Comparison of ENCODE assay signal across 1 cellular context in genomic region chr11:14584595-14584994, GRCh38.
TF ChIP-seq lines count a peak whose summit lies in the region.

No MANE protein-coding gene starts in this region.

TF ChIP-seq in HepG2, 621 proteins besides CTCF, POLR2A, EP300 and RAD21 (continues in another document):
- TF ChIP-seq THAP7 (CRISPR knock-in tag; IDR thresholded peaks at IDR 0.05) (0 out of 2 replicates have a peak, but pooled peaks have one; percentile 30), ZNF367 (CRISPR knock-in tag; IDR thresholded peaks at IDR 0.05; ENCODE audit: borderline replicate concordance) (no peak), HMG20A (CRISPR knock-in tag; IDR thresholded peaks at IDR 0.05; ENCODE audit: borderline replicate concordance) (peak; percentile 69; the same call in 1 of the 2 replicates), IRF2 (CRISPR knock-in tag; IDR thresholded peaks at IDR 0.05) (peak; percentile 84), NPAS2 (CRISPR knock-in tag; IDR thresholded peaks at IDR 0.05; ENCODE audit: borderline replicate concordance) (no peak), ZNF740 (CRISPR knock-in tag; IDR thresholded peaks at IDR 0.05) (no peak), CSRNP1 (CRISPR knock-in tag; IDR thresholded peaks at IDR 0.05) (no peak), MXI1 (IDR thresholded peaks at IDR 0.05; ENCODE audit: borderline replicate concordance, low read depth, low read length) (peak; percentile 38; the same call in 1 of the 3 replicates), ZNF609 (CRISPR knock-in tag; IDR thresholded peaks at IDR 0.05; ENCODE audit: borderline replicate concordance) (peak; percentile 50; the same call in 1 of the 2 replicates), ZNF784 (CRISPR knock-in tag; IDR thresholded peaks at IDR 0.05; ENCODE audit: borderline replicate concordance) (no peak), RERE (CRISPR knock-in tag; IDR thresholded peaks at IDR 0.05; ENCODE audit: low read depth) (no peak), ZBTB2 (CRISPR knock-in tag; IDR thresholded peaks at IDR 0.05; ENCODE audit: low read depth) (no peak), ZBTB43 (CRISPR knock-in tag; conservative IDR thresholded peaks at IDR 0.05) (0 out of 2 replicates have a peak, but pooled peaks have one; percentile 19), MTERF4 (CRISPR knock-in tag; IDR thresholded peaks at IDR 0.05) (no peak), ZNF703 (CRISPR knock-in tag; IDR thresholded peaks at IDR 0.05; ENCODE audit: borderline replicate concordance) (no peak), GATAD2A (CRISPR knock-in tag; IDR thresholded peaks at IDR 0.05) (peak; percentile 81), ZNF816 (CRISPR knock-in tag; IDR thresholded peaks at IDR 0.05; ENCODE audit: borderline replicate concordance) (no peak), ZNF343 (CRISPR knock-in tag; IDR thresholded peaks at IDR 0.05) (no peak), ZNF792 (CRISPR knock-in tag; IDR thresholded peaks at IDR 0.05) (0 out of 2 replicates have a peak, but pooled peaks have one; percentile 39), CREB1 (IDR thresholded peaks at IDR 0.05) (peak; percentile 35; the same call in 1 of the 2 replicates), CREB1 (CRISPR knock-in tag; IDR thresholded peaks at IDR 0.05) (no peak), KMT2B (CRISPR knock-in tag; IDR thresholded peaks at IDR 0.05) (peak; percentile 22; the same call in 1 of the 2 replicates), ZBTB3 (CRISPR knock-in tag; IDR thresholded peaks at IDR 0.05; ENCODE audit: borderline replicate concordance, low read depth) (no peak), RFXANK (CRISPR knock-in tag; IDR thresholded peaks at IDR 0.05) (no peak), ZMYM2 (CRISPR knock-in tag; IDR thresholded peaks at IDR 0.05) (no peak), ADNP (CRISPR knock-in tag; IDR thresholded peaks at IDR 0.05) (no peak), ZNF451 (CRISPR knock-in tag; IDR thresholded peaks at IDR 0.05) (no peak), ZFY (CRISPR knock-in tag; IDR thresholded peaks at IDR 0.05) (peak; percentile 49), ZNF800 (CRISPR knock-in tag; IDR thresholded peaks at IDR 0.05) (no peak), ELF4 (CRISPR knock-in tag; IDR thresholded peaks at IDR 0.05; ENCODE audit: borderline replicate concordance) (no peak)
